In the genomic region with DNA sequence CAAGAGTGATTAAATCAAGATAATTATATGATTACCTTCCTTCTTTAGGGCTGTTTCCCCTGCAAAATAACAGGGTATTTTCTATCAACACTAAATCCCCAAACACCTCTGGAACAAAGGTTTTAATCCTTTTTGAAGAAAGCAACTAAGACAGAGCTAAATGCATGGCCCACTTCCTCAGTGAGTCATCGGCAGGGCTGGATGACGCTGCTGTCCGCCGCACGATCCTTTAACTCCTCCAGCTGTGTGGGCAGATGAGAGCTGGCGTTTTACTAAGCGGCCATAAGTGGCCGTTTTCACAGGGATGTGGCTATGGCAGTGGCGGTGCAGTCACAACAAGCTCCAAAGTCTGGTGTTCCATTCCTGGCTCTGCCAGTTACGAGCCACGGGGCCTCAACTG, we compare ENCODE assay signal across 1 cellular context.
TF ChIP-seq lines count a peak whose summit lies in the region.

No MANE protein-coding gene starts in this region.

TF ChIP-seq in PFSK-1, 5 proteins besides CTCF, POLR2A, EP300 and RAD21 (continued from another document):
- TF ChIP-seq FOXP2 (optimal IDR thresholded peaks at IDR 0.05; ENCODE audit: borderline replicate concordance, extremely low read depth, extremely low read length, insufficient read depth): peak; percentile 52
